Comparison of ENCODE assay signal across 1 cellular context in the genomic region with DNA sequence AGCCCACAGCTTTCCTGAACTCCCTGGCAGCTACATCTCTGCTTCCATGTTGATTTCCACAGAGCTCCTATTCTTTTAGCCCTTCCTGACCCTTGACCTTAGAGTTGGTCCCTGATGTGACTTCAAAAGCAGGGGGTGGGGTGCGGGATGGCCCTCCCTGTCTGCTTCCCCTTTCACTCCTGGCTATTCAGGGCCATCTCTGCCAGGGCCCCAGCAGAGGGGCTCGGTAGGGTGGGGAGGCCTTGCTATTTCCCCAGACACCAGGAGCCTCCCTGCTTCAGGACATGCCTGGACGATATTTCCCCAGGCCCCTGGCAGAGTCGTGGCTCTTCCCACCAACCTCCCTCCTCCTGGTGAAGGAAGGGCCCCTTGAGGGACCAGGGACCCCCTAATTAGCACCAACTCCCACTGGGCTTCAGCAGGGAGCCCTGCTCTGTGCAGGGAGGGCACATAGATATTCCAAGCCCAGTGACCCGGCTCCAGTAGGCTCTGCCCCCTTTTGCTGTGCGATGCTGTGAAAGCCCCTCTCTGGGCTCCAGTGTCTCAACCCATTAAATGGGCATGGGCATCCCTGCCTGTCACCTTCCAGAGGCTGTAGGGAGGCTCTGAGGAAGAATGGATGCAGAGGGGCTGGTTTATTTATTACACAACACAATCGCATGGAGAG.
TF ChIP-seq lines count a peak whose summit lies in the region.

No MANE protein-coding gene starts in this region.

TF ChIP-seq in HepG2, 621 proteins besides CTCF, POLR2A, EP300 and RAD21 (continued from another document):
- TF ChIP-seq, protein P1, sequence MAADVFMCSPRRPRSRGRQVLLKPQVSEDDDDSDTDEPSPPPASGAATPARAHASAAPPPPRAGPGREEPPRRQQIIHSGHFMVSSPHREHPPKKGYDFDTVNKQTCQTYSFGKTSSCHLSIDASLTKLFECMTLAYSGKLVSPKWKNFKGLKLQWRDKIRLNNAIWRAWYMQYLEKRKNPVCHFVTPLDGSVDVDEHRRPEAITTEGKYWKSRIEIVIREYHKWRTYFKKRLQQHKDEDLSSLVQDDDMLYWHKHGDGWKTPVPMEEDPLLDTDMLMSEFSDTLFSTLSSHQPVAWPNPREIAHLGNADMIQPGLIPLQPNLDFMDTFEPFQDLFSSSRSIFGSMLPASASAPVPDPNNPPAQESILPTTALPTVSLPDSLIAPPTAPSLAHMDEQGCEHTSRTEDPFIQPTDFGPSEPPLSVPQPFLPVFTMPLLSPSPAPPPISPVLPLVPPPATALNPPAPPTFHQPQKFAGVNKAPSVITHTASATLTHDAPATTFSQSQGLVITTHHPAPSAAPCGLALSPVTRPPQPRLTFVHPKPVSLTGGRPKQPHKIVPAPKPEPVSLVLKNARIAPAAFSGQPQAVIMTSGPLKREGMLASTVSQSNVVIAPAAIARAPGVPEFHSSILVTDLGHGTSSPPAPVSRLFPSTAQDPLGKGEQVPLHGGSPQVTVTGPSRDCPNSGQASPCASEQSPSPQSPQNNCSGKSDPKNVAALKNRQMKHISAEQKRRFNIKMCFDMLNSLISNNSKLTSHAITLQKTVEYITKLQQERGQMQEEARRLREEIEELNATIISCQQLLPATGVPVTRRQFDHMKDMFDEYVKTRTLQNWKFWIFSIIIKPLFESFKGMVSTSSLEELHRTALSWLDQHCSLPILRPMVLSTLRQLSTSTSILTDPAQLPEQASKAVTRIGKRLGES (CRISPR knock-in tag; IDR thresholded peaks at IDR 0.05; ENCODE audit: borderline replicate concordance), result no peak
- TF ChIP-seq, protein P2, sequence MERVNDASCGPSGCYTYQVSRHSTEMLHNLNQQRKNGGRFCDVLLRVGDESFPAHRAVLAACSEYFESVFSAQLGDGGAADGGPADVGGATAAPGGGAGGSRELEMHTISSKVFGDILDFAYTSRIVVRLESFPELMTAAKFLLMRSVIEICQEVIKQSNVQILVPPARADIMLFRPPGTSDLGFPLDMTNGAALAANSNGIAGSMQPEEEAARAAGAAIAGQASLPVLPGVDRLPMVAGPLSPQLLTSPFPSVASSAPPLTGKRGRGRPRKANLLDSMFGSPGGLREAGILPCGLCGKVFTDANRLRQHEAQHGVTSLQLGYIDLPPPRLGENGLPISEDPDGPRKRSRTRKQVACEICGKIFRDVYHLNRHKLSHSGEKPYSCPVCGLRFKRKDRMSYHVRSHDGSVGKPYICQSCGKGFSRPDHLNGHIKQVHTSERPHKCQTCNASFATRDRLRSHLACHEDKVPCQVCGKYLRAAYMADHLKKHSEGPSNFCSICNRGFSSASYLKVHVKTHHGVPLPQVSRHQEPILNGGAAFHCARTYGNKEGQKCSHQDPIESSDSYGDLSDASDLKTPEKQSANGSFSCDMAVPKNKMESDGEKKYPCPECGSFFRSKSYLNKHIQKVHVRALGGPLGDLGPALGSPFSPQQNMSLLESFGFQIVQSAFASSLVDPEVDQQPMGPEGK (CRISPR knock-in tag; IDR thresholded peaks at IDR 0.05), result peak; percentile 96
- TF ChIP-seq NFE2L2 (IDR thresholded peaks at IDR 0.05; ENCODE audit: low read length) (no peak), SIN3B (IDR thresholded peaks at IDR 0.05; ENCODE audit: low read length) (no peak), NFYB (CRISPR knock-in tag; IDR thresholded peaks at IDR 0.05) (no peak), ARNTL (CRISPR knock-in tag; IDR thresholded peaks at IDR 0.05) (no peak), ZNF768 (CRISPR knock-in tag; IDR thresholded peaks at IDR 0.05) (peak; percentile 85; the same call in 1 of the 2 replicates), SCMH1 (CRISPR knock-in tag; IDR thresholded peaks at IDR 0.05; ENCODE audit: borderline replicate concordance) (no peak), MED13 (CRISPR knock-in tag; IDR thresholded peaks at IDR 0.05) (no peak), ZNF34 (CRISPR knock-in tag; IDR thresholded peaks at IDR 0.05; ENCODE audit: borderline replicate concordance) (no peak)
- TF ChIP-seq, protein P3, sequence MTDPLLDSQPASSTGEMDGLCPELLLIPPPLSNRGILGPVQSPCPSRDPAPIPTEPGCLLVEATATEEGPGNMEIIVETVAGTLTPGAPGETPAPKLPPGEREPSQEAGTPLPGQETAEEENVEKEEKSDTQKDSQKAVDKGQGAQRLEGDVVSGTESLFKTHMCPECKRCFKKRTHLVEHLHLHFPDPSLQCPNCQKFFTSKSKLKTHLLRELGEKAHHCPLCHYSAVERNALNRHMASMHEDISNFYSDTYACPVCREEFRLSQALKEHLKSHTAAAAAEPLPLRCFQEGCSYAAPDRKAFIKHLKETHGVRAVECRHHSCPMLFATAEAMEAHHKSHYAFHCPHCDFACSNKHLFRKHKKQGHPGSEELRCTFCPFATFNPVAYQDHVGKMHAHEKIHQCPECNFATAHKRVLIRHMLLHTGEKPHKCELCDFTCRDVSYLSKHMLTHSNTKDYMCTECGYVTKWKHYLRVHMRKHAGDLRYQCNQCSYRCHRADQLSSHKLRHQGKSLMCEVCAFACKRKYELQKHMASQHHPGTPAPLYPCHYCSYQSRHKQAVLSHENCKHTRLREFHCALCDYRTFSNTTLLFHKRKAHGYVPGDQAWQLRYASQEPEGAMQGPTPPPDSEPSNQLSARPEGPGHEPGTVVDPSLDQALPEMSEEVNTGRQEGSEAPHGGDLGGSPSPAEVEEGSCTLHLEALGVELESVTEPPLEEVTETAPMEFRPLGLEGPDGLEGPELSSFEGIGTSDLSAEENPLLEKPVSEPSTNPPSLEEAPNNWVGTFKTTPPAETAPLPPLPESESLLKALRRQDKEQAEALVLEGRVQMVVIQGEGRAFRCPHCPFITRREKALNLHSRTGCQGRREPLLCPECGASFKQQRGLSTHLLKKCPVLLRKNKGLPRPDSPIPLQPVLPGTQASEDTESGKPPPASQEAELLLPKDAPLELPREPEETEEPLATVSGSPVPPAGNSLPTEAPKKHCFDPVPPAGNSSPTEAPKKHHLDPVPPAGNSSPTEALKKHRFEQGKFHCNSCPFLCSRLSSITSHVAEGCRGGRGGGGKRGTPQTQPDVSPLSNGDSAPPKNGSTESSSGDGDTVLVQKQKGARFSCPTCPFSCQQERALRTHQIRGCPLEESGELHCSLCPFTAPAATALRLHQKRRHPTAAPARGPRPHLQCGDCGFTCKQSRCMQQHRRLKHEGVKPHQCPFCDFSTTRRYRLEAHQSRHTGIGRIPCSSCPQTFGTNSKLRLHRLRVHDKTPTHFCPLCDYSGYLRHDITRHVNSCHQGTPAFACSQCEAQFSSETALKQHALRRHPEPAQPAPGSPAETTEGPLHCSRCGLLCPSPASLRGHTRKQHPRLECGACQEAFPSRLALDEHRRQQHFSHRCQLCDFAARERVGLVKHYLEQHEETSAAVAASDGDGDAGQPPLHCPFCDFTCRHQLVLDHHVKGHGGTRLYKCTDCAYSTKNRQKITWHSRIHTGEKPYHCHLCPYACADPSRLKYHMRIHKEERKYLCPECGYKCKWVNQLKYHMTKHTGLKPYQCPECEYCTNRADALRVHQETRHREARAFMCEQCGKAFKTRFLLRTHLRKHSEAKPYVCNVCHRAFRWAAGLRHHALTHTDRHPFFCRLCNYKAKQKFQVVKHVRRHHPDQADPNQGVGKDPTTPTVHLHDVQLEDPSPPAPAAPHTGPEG (CRISPR knock-in tag; IDR thresholded peaks at IDR 0.05), result 0 out of 2 replicates have a peak, but pooled peaks have one; percentile 61
- TF ChIP-seq, protein P4, sequence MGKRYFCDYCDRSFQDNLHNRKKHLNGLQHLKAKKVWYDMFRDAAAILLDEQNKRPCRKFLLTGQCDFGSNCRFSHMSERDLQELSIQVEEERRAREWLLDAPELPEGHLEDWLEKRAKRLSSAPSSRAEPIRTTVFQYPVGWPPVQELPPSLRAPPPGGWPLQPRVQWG (CRISPR knock-in tag; IDR thresholded peaks at IDR 0.05; ENCODE audit: borderline replicate concordance, low read depth), result no peak
- TF ChIP-seq, protein P5, sequence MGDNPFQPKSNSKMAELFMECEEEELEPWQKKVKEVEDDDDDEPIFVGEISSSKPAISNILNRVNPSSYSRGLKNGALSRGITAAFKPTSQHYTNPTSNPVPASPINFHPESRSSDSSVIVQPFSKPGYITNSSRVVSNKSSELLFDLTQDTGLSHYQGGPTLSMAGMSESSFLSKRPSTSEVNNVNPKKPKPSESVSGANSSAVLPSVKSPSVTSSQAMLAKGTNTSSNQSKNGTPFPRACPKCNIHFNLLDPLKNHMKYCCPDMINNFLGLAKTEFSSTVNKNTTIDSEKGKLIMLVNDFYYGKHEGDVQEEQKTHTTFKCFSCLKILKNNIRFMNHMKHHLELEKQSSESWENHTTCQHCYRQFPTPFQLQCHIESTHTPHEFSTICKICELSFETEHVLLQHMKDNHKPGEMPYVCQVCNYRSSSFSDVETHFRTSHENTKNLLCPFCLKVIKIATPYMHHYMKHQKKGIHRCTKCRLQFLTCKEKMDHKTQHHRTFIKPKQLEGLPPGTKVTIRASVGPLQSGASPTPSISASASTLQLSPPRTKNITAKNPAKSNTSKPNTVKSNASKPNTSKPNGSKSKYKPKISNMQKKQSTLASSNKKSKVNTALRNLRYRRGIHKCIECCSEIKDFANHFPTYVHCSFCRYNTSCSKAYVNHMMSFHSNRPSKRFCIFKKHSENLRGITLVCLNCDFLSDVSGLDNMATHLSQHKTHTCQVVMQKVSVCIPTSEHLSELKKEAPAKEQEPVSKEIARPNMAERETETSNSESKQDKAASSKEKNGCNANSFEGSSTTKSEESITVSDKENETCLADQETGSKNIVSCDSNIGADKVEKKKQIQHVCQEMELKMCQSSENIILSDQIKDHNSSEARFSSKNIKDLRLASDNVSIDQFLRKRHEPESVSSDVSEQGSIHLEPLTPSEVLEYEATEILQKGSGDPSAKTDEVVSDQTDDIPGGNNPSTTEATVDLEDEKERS (CRISPR knock-in tag; IDR thresholded peaks at IDR 0.05), result no peak
- TF ChIP-seq, protein P6, sequence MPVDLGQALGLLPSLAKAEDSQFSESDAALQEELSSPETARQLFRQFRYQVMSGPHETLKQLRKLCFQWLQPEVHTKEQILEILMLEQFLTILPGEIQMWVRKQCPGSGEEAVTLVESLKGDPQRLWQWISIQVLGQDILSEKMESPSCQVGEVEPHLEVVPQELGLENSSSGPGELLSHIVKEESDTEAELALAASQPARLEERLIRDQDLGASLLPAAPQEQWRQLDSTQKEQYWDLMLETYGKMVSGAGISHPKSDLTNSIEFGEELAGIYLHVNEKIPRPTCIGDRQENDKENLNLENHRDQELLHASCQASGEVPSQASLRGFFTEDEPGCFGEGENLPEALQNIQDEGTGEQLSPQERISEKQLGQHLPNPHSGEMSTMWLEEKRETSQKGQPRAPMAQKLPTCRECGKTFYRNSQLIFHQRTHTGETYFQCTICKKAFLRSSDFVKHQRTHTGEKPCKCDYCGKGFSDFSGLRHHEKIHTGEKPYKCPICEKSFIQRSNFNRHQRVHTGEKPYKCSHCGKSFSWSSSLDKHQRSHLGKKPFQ (CRISPR knock-in tag; IDR thresholded peaks at IDR 0.05; ENCODE audit: insufficient replicate concordance), result no peak
